ENCODE assay signal across 9 cellular contexts in the genomic region with DNA sequence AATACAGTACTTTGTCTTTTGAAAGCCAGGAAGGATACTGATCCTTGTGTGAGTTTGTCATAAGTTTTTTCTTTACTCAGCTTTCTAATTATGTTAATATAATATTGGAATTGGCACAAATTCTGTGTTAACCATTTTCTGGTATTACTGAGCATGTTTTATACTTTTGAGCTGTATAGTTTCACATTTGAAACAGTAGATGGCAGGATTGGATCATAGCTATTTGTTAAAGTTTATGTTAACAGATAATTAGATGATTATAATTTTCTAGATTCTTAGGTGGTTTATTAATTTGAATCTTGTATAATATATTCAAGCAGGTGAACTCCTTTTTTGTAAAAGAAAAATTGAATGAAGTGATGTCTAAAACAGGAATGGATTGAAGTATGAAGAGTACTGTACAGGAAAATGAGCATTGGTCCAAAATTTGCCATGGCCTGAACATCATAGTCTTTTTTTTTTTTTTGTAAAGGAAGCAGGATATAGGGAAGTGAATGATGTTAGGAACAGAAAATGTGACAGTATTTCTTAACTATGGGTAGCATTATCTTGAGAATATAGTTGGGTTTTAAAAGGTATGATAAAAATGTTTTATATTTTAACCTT.
DNase-seq lines count a peak whose midpoint lies in the region; ATAC-seq and FAIRE-seq lines count a peak whose summit lies in the region.
"Had no signal": no experiment of that assay in that cellular context is flagged by ENCODE, and none has a peak within 500 bp of the region (broad histone marks: within the 10 kb centered on the region; RNA-seq: fewer than 3 reads in every experiment).

No MANE protein-coding gene starts in this region.

- H3K27ac ChIP-seq in small intestine (ENCODE audit: low read depth in 1 of 2, low read length in 1 of 2): no peak overlapping the region

- H3K27me3 ChIP-seq in small intestine (ENCODE audit: control insufficient read depth in 2 of 2, insufficient read depth in 2 of 2, low read length in 2 of 2): no peaks in the 10 kb centered on the region

- no peaks in the 10 kb centered on the region for H3K9me3 Mint-ChIP-seq in activated T-cell treated with anti-CD3 and anti-CD28 coated beads, Interleukin-2, amount 50 U/mL, for 24 hours

- H3K27me3 Mint-ChIP-seq in activated T-cell treated with anti-CD3 and anti-CD28 coated beads, Interleukin-2, amount 50 U/mL, for 24 hours: no peaks in the 10 kb centered on the region
- H3K27me3 Mint-ChIP-seq: activated CD4-positive, alpha-beta T cell treated with anti-CD3 and anti-CD28 coated beads for 36 hours had no signal

- FAIRE-seq in endometrium (lab: Jason Lieb, UNC) (peak; percentile 80), small intestine (lab: Jason Lieb, UNC) (peak; percentile 41)

- H3K9me3 ChIP-seq in small intestine (ENCODE audit: control insufficient read depth, low read depth): no peaks in the 10 kb centered on the region

- H3K4me1 Mint-ChIP-seq in activated T-cell treated with anti-CD3 and anti-CD28 coated beads, Interleukin-2, amount 50 U/mL, for 24 hours (ENCODE audit: low read depth): peaks cover 29% of the 10 kb centered on the region

- no peak for DNase-seq in activated T-cell treated with anti-CD3 and anti-CD28 coated beads, Interleukin-2, amount 50 U/mL, for 24 hours
- DNase-seq in activated T-cell treated with anti-CD3 and anti-CD28 coated beads for 4 hours (no peak), NCI-H69 (lab: John Stamatoyannopoulos, UW) (peak; percentile 7), small intestine (peak; percentile 29), hepatic stellate cell (ENCODE audit: low spot score) (no peak)
- DNase-seq in stimulated activated CD4-positive, alpha-beta T cell treated with anti-CD3 and anti-CD28 coated beads, Interleukin-1b, Interleukin-23, amount 100 ng/mL, for 48 hours: no peak
- DNase-seq: activated CD4-positive, alpha-beta T cell treated with anti-CD3 and anti-CD28 coated beads for 36 hours had no signal

- no peak overlapping the region for H3K4me3 Mint-ChIP-seq in activated T-cell treated with anti-CD3 and anti-CD28 coated beads, Interleukin-2, amount 50 U/mL, for 24 hours
- H3K4me3 Mint-ChIP-seq: activated CD4-positive, alpha-beta T cell treated with anti-CD3 and anti-CD28 coated beads for 36 hours had no signal

- no peaks in the 10 kb centered on the region for H3K4me1 ChIP-seq in small intestine (ENCODE audit: control insufficient read depth in 2 of 2, insufficient read depth in 1 of 2, low read depth in 1 of 2, low read length in 1 of 2)

- peaks cover 37% of the 10 kb centered on the region for H3K36me3 Mint-ChIP-seq in activated T-cell treated with anti-CD3 and anti-CD28 coated beads, Interleukin-2, amount 50 U/mL, for 24 hours (ENCODE audit: low read depth)

- peak overlapping the region; percentile 64 for H3K27ac Mint-ChIP-seq in activated T-cell treated with anti-CD3 and anti-CD28 coated beads, Interleukin-2, amount 50 U/mL, for 24 hours
- H3K27ac Mint-ChIP-seq: activated CD4-positive, alpha-beta T cell treated with anti-CD3 and anti-CD28 coated beads for 36 hours had no signal

- no peak overlapping the region for H3K4me3 ChIP-seq in small intestine (ENCODE audit: low read depth in 1 of 2, low read length in 2 of 2)

- ATAC-seq in HG03565 (IDR thresholded peaks at IDR 0.05; ENCODE audit: unreplicated experiment): no peak
- ATAC-seq: activated CD4-positive, alpha-beta T cell treated with anti-CD3 and anti-CD28 coated beads for 36 hours had no signal

- H3K36me3 ChIP-seq in small intestine (ENCODE audit: control insufficient read depth in 2 of 2, insufficient read depth in 2 of 2, low read length in 2 of 2): no peaks in the 10 kb centered on the region

Comparison
In these comparisons a context has a peak if more than half of its experiments do, and no peak if none do; other contexts are left out.
1. DNase-seq: peak in NCI-H69 (single experiment) and small intestine (single experiment); none in activated T-cell treated with anti-CD3 and anti-CD28 coated beads, Interleukin-2, amount 50 U/mL, for 24 hours (single experiment), activated T-cell treated with anti-CD3 and anti-CD28 coated beads for 4 hours (single experiment), hepatic stellate cell (single experiment) and stimulated activated CD4-positive, alpha-beta T cell treated with anti-CD3 and anti-CD28 coated beads, Interleukin-1b, Interleukin-23, amount 100 ng/mL, for 48 hours (single experiment).